Comparison of ENCODE assay signal across 28 cellular contexts in the genomic region with DNA sequence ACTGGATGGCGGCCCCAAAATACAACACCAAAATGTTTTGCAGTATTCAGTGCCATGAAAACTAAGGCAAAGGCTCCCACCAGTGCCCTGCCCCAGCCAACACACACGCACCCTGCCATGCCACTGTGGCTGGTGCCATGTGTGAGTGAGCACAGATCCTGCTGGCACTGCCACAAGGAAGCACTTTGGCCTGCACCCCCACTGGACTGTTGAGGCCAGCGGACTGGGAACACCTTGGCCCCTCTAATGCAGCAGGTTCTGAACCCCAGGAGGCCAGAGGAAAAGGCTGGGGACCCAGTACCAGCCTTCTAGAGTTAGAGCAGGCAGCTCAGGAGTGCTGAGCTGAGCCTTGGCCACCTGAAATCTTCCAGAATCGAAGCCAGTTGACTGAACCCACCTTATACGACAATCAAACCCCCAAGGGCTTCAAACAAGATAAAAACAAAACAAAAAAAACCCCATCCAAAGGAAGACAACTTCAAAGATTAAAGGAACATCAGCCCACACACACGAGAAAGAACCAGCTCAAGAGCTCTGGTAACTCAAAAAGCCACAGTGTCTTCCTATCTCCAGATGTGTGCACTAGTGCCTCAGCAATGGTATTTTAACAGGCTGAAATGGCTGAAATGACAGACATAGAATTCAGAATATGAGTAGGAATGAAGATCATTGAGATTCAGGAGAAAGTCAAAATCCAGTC. TPM values are rescaled to one million over a fixed set of nuclear protein-coding genes. Genes with fewer than 3 reads are reported as not detected.
DNase-seq lines count a peak whose midpoint lies in the region; ATAC-seq, FAIRE-seq and TF ChIP-seq lines count a peak whose summit lies in the region.
"Had no signal": no experiment of that assay in that cellular context is flagged by ENCODE, and none has a peak within 500 bp of the region (broad histone marks: within the 10 kb centered on the region; RNA-seq: fewer than 3 reads in every experiment).

No MANE protein-coding gene starts in this region.

- TF ChIP-seq CTCF in HepG2 (CRISPR knock-in tag; IDR thresholded peaks at IDR 0.05), result no peak

- no TSS peak for BruUV-seq in HepG2 (replicated peaks; lab: Mats Ljungman, UMichigan)

- H3K36me3 Mint-ChIP-seq in activated T-cell treated with anti-CD3 and anti-CD28 coated beads, Interleukin-2, amount 50 U/mL, for 24 hours (ENCODE audit: low read depth), result peaks cover 50% of the 10 kb centered on the region
- peaks cover 7% of the 10 kb centered on the region for H3K36me3 Mint-ChIP-seq in IgD-negative memory B cell
- peaks cover 27% of the 10 kb centered on the region for H3K36me3 Mint-ChIP-seq in activated naive CD8-positive, alpha-beta T cell treated with anti-CD3 and anti-CD28 coated beads, Interleukin-2, amount 50 U/mL, for 24 hours (ENCODE audit: low read depth)
- H3K36me3 Mint-ChIP-seq in stimulated activated naive B cell treated with anti-CD40 and anti-IgM and Interleukin-4, amounts not matched to agents 10 μg/mL and 1 μg/mL and 100 μg/mL, for 72 hours, result peaks cover 23 to 35% of the 10 kb centered on the region in 2 donors

- no peak for ATAC-seq in activated naive CD8-positive, alpha-beta T cell treated with anti-CD3 and anti-CD28 coated beads, Interleukin-2, amount 50 U/mL, for 24 hours
- no peak for ATAC-seq in stimulated activated naive B cell treated with anti-CD40 and anti-IgM and Interleukin-4, amounts not matched to agents 10 μg/mL and 1 μg/mL and 100 μg/mL, for 72 hours (replicated peaks)
- ATAC-seq in GM18868 (IDR thresholded peaks at IDR 0.05; ENCODE audit: unreplicated experiment), result no peak
- no peak for ATAC-seq in HepG2
- ATAC-seq: GM12878, left ventricle myocardium superior had no signal

- H3K4me3 Mint-ChIP-seq in activated T-cell treated with anti-CD3 and anti-CD28 coated beads, Interleukin-2, amount 50 U/mL, for 24 hours, result no peak overlapping the region
- H3K4me3 Mint-ChIP-seq in IgD-negative memory B cell, result no peak overlapping the region
- H3K4me3 Mint-ChIP-seq in activated naive CD8-positive, alpha-beta T cell treated with anti-CD3 and anti-CD28 coated beads, Interleukin-2, amount 50 U/mL, for 24 hours, result no peak overlapping the region
- H3K4me3 Mint-ChIP-seq in stimulated activated naive B cell treated with anti-CD40 and anti-IgM and Interleukin-4, amounts not matched to agents 10 μg/mL and 1 μg/mL and 100 μg/mL, for 72 hours, result no peak overlapping the region
- H3K4me3 Mint-ChIP-seq: dendritic cell treated with granulocyte-macrophage colony-stimulating factor and Interleukin-4, amounts not matched to agents 40 ng/mL and 50 ng/mL, for 4 days had no signal

- no peak overlapping the region for H3K27ac ChIP-seq in HepG2 (ENCODE audit: extremely low read length, insufficient read depth, low read length)
- H3K27ac ChIP-seq: BLaER1 treated with 17β-estradiol and CSF1 and Interleukin-3, amounts not matched to agents 10 nM and 100 nM; cardiac muscle cell; heart right ventricle; KMS-11 had no signal

- TF ChIP-seq EP300 in HepG2 (IDR thresholded peaks at IDR 0.05; ENCODE audit: low read depth in 2 of 2, low read length in 2 of 2) (no peak), HepG2 (CRISPR knock-in tag; IDR thresholded peaks at IDR 0.05; ENCODE audit: borderline replicate concordance) (no peak)

- no peaks in the 10 kb centered on the region for H3K9me3 Mint-ChIP-seq in activated T-cell treated with anti-CD3 and anti-CD28 coated beads, Interleukin-2, amount 50 U/mL, for 24 hours
- H3K9me3 Mint-ChIP-seq in IgD-negative memory B cell, result no peaks in the 10 kb centered on the region
- peaks cover 9% of the 10 kb centered on the region for H3K9me3 Mint-ChIP-seq in activated naive CD8-positive, alpha-beta T cell treated with anti-CD3 and anti-CD28 coated beads, Interleukin-2, amount 50 U/mL, for 24 hours
- no peaks in the 10 kb centered on the region for H3K9me3 Mint-ChIP-seq in stimulated activated naive B cell treated with anti-CD40 and anti-IgM and Interleukin-4, amounts not matched to agents 10 μg/mL and 1 μg/mL and 100 μg/mL, for 72 hours
- H3K9me3 Mint-ChIP-seq: dendritic cell treated with granulocyte-macrophage colony-stimulating factor and Interleukin-4, amounts not matched to agents 40 ng/mL and 50 ng/mL, for 4 days had no signal

- H4K20me1 ChIP-seq in HepG2 (ENCODE audit: insufficient read depth, low read length), result no peaks in the 10 kb centered on the region

- POLR2A ChIA-PET in HepG2 (lab: Yijun Ruan, JAX), result no interaction called here

- intact Hi-C loops in HepG2 (cut with micrococcal nuclease; ENCODE audit: unreplicated experiment), result no loop called here

- H3K4me1 Mint-ChIP-seq in activated T-cell treated with anti-CD3 and anti-CD28 coated beads, Interleukin-2, amount 50 U/mL, for 24 hours (ENCODE audit: low read depth), result peaks cover 25% of the 10 kb centered on the region
- H3K4me1 Mint-ChIP-seq in IgD-negative memory B cell, result peaks cover 0 to 12% (median 6%) of the 10 kb centered on the region in 3 donors
- peaks cover 22% of the 10 kb centered on the region for H3K4me1 Mint-ChIP-seq in activated naive CD8-positive, alpha-beta T cell treated with anti-CD3 and anti-CD28 coated beads, Interleukin-2, amount 50 U/mL, for 24 hours
- peaks cover 8 to 11% of the 10 kb centered on the region in 2 donors for H3K4me1 Mint-ChIP-seq in stimulated activated naive B cell treated with anti-CD40 and anti-IgM and Interleukin-4, amounts not matched to agents 10 μg/mL and 1 μg/mL and 100 μg/mL, for 72 hours

- no peak for DNase-seq in activated T-cell treated with anti-CD3 and anti-CD28 coated beads, Interleukin-2, amount 50 U/mL, for 24 hours
- no peak for DNase-seq in activated T-cell treated with anti-CD3 and anti-CD28 coated beads, Interleukin-2, amount 50 U/mL, for 1 hour
- no peak for DNase-seq in activated naive CD8-positive, alpha-beta T cell treated with anti-CD3 and anti-CD28 coated beads, Interleukin-2, amount 50 U/mL, for 24 hours
- DNase-seq in stimulated activated naive B cell treated with anti-CD40 and anti-IgM and Interleukin-4, amounts not matched to agents 10 μg/mL and 1 μg/mL and 100 μg/mL, for 72 hours, result no peak
- DNase-seq in glomerular visceral epithelial cell (ENCODE audit: extremely low spot score), result no peak
- DNase-seq in HepG2 (ENCODE audit: low spot score), result no peak
- DNase-seq: DMS153; GF-D8; GOT3; heart right ventricle; left ventricle myocardium superior; NCI-H1930; NCI-H774; nucleus accumbens; OCI-M1; Right ventricle myocardium superior; stimulated activated CD4-positive, alpha-beta T cell treated with anti-CD3 and anti-CD28 coated beads, Interleukin-4, amount 100 ng/mL, for 1 hour had no signal

- H3K9ac ChIP-seq in HepG2 (ENCODE audit: insufficient read depth, low read depth, low read length), result no peak overlapping the region
- H3K9ac ChIP-seq: BLaER1 treated with 17β-estradiol and CSF1 and Interleukin-3, amounts not matched to agents 10 nM and 100 nM; KMS-11 had no signal

- no peaks in the 10 kb centered on the region for H3K27me3 Mint-ChIP-seq in activated T-cell treated with anti-CD3 and anti-CD28 coated beads, Interleukin-2, amount 50 U/mL, for 24 hours
- no peaks in the 10 kb centered on the region for H3K27me3 Mint-ChIP-seq in IgD-negative memory B cell
- H3K27me3 Mint-ChIP-seq in activated naive CD8-positive, alpha-beta T cell treated with anti-CD3 and anti-CD28 coated beads, Interleukin-2, amount 50 U/mL, for 24 hours, result no peaks in the 10 kb centered on the region
- no peaks in the 10 kb centered on the region for H3K27me3 Mint-ChIP-seq in stimulated activated naive B cell treated with anti-CD40 and anti-IgM and Interleukin-4, amounts not matched to agents 10 μg/mL and 1 μg/mL and 100 μg/mL, for 72 hours
- H3K27me3 Mint-ChIP-seq: dendritic cell treated with granulocyte-macrophage colony-stimulating factor and Interleukin-4, amounts not matched to agents 40 ng/mL and 50 ng/mL, for 4 days had no signal

- no peak for TF ChIP-seq POLR2A in HepG2 (IDR thresholded peaks at IDR 0.05; ENCODE audit: insufficient read depth in 1 of 2, low read depth in 2 of 2, low read length in 2 of 2)

- TF ChIP-seq RAD21 in HepG2 (CRISPR knock-in tag; IDR thresholded peaks at IDR 0.05), result no peak

- no peaks in the 10 kb centered on the region for H3K9me3 ChIP-seq in HepG2 (ENCODE audit: low read length)

- CTCF ChIA-PET in HepG2 (lab: Yijun Ruan, JAX; ENCODE audit: low intra/inter-chr PET ratio, low total read pairs), result no interaction called here

- WGBS in HepG2 (ENCODE audit: low lambda C conversion rate), result 14% methylated on average over 5 of the region's 6 CpGs

- H3K4me3 ChIP-seq in HepG2 (replicated peaks in 1 of 3; ENCODE audit: insufficient read depth in 1 of 3, low read depth in 2 of 3, low read length in 3 of 3), result no peak overlapping the region
- H3K4me3 ChIP-seq: BLaER1 treated with 17β-estradiol and CSF1 and Interleukin-3, amounts not matched to agents 10 nM and 100 nM; cardiac muscle cell; GM12878; heart right ventricle; smooth muscle cell had no signal

- no peak overlapping the region for H2AFZ ChIP-seq in HepG2 (ENCODE audit: low read length)

- no peak overlapping the region for H3K4me2 ChIP-seq in HepG2 (ENCODE audit: low read depth, low read length)
- H3K4me2 ChIP-seq: BLaER1 treated with 17β-estradiol and CSF1 and Interleukin-3, amounts not matched to agents 10 nM and 100 nM; KMS-11; smooth muscle cell had no signal

- peaks cover 4 to 17% of the 10 kb centered on the region in 2 experiments; a peak in 3 of 5 replicates for H3K27me3 ChIP-seq in HepG2 (ENCODE audit: control insufficient read depth in 1 of 2, insufficient read depth in 2 of 2, low read length in 2 of 2)
- H3K27me3 ChIP-seq: BLaER1 treated with 17β-estradiol and CSF1 and Interleukin-3, amounts not matched to agents 10 nM and 100 nM; cardiac muscle cell; heart right ventricle had no signal

- no peaks in the 10 kb centered on the region for H3K36me3 ChIP-seq in HepG2 (replicated peaks in 1 of 2; ENCODE audit: control insufficient read depth in 1 of 2, insufficient read depth in 2 of 2, low read length in 2 of 2)
- H3K36me3 ChIP-seq: cardiac muscle cell had no signal

- in situ Hi-C loops in HepG2 (cut with HindIII; ENCODE audit: extremely low pct_ligation_motif_present, low pct_unique_long_range_greater_than_20kb), result no loop called here

- H3K79me2 ChIP-seq in HepG2 (ENCODE audit: insufficient read depth, low read length), result no peaks in the 10 kb centered on the region

- peak overlapping the region; percentile 83 for H3K27ac Mint-ChIP-seq in activated T-cell treated with anti-CD3 and anti-CD28 coated beads, Interleukin-2, amount 50 U/mL, for 24 hours
- H3K27ac Mint-ChIP-seq in IgD-negative memory B cell, result peak overlapping the region in 2 of 3 donors; percentile 49 to 76
- H3K27ac Mint-ChIP-seq in activated naive CD8-positive, alpha-beta T cell treated with anti-CD3 and anti-CD28 coated beads, Interleukin-2, amount 50 U/mL, for 24 hours, result peak overlapping the region; percentile 79
- peak overlapping the region; percentile 22 for H3K27ac Mint-ChIP-seq in stimulated activated naive B cell treated with anti-CD40 and anti-IgM and Interleukin-4, amounts not matched to agents 10 μg/mL and 1 μg/mL and 100 μg/mL, for 72 hours
- H3K27ac Mint-ChIP-seq: dendritic cell treated with granulocyte-macrophage colony-stimulating factor and Interleukin-4, amounts not matched to agents 40 ng/mL and 50 ng/mL, for 4 days had no signal

- no peak for FAIRE-seq in HepG2 (lab: Jason Lieb, UNC)
- FAIRE-seq: A204.1, endothelial cell of umbilical vein, GM12878, GM19239 had no signal

- no peaks in the 10 kb centered on the region for H3K4me1 ChIP-seq in HepG2 (ENCODE audit: insufficient read depth, low read length)
- H3K4me1 ChIP-seq: heart right ventricle had no signal

RNA-seq across cellular contexts. Expression of gene NLRP1, which starts 21.5 kb away (rescaled TPM):
- 24.3 TPM for polyA plus RNA-seq in IgD-negative memory B cell
- 3.3 and 3.4 TPM in 2 replicates for total RNA-seq in HepG2 (2016; rRNA removed; fragmentation: Illumina TruSeq; extraction: Trizol)
- 1.2 and 1.3 TPM in 2 replicates for total RNA-seq in HepG2 (2016; cell fraction: cytosol; rRNA removed; fragmentation: Illumina TruSeq; extraction: Trizol; ENCODE audit: low read depth)
- 2.9 and 4.0 TPM in 2 replicates for total RNA-seq in HepG2 (2016; cell fraction: insoluble cytoplasmic fraction; rRNA removed; fragmentation: Illumina TruSeq; extraction: Trizol)
- 2.1 and 2.6 TPM in 2 replicates for total RNA-seq in HepG2 (2016; cell fraction: membrane; rRNA removed; fragmentation: Illumina TruSeq; extraction: Trizol)
- 2.7 and 3.3 TPM in 2 replicates for total RNA-seq in HepG2 (2016; cell fraction: nucleus; rRNA removed; fragmentation: Illumina TruSeq; extraction: Trizol)
- 3.7 and 4.8 TPM in 2 replicates for polyA plus RNA-seq in HepG2 (2011; rRNA removed)
- polyA plus RNA-seq in HepG2 (2011; cell fraction: cytosol; rRNA removed), result 5.2 and 5.7 TPM in 2 replicates
- 10.0 and 12.0 TPM in 2 replicates for polyA plus RNA-seq in HepG2 (2011; cell fraction: nucleus; rRNA removed)
- 8.4 and 9.1 TPM in 2 replicates for polyA plus RNA-seq in HepG2 (2012)
- polyA plus RNA-seq in HepG2 (2016; cell fraction: cytosol; fragmentation: Illumina TruSeq; extraction: Trizol; ENCODE audit: low read depth), result 1.4 and 1.5 TPM in 2 replicates
- 4.4 and 4.5 TPM in 2 replicates for polyA plus RNA-seq in HepG2 (2016; cell fraction: insoluble cytoplasmic fraction; fragmentation: Illumina TruSeq; extraction: Trizol; ENCODE audit: low read depth)
- polyA plus RNA-seq in HepG2 (2016; cell fraction: membrane; fragmentation: Illumina TruSeq; extraction: Trizol; ENCODE audit: low read depth), result 2.4 and 2.7 TPM in 2 replicates
- polyA plus RNA-seq in HepG2 (2016; cell fraction: nucleus; fragmentation: Illumina TruSeq; extraction: Trizol; ENCODE audit: insufficient read depth, low read depth), result 5.8 and 6.5 TPM in 2 replicates
- 1.1 and 1.8 TPM in 2 replicates for polyA minus RNA-seq in HepG2 (2011; rRNA and poly(A)+ RNA removed; ENCODE audit: low replicate concordance)
- 2.3 and 2.4 TPM in 2 replicates for polyA minus RNA-seq in HepG2 (2011; cell fraction: cytosol; rRNA and poly(A)+ RNA removed)
- 0.62 and 1.0 TPM in 2 replicates for polyA minus RNA-seq in HepG2 (2011; cell fraction: nucleus; rRNA and poly(A)+ RNA removed)

Comparison
In these comparisons a context has a peak if more than half of its experiments do, and no peak if none do; other contexts are left out.
1. H3K27ac Mint-ChIP-seq: peak in every context shown above with its lines; median percentile 83 in activated T-cell treated with anti-CD3 and anti-CD28 coated beads, Interleukin-2, amount 50 U/mL, for 24 hours; 79 in activated naive CD8-positive, alpha-beta T cell treated with anti-CD3 and anti-CD28 coated beads, Interleukin-2, amount 50 U/mL, for 24 hours; 62 in IgD-negative memory B cell; 22 in stimulated activated naive B cell treated with anti-CD40 and anti-IgM and Interleukin-4, amounts not matched to agents 10 μg/mL and 1 μg/mL and 100 μg/mL, for 72 hours.